In genomic region chr5:154940772-154941620, GRCh38 we compare ENCODE assay signal across 1 cellular context.
TF ChIP-seq lines count a peak whose summit lies in the region.

Gene MRPL22, plus strand, starts transcription at chr5:154941073. Its CDS starts 38 bp downstream, at chr5:154941111.

TF ChIP-seq in HepG2, 621 proteins besides CTCF, POLR2A, EP300 and RAD21 (continued from another document and continues in another):
- TF ChIP-seq FOSL1 (CRISPR knock-in tag; IDR thresholded peaks at IDR 0.05; ENCODE audit: borderline replicate concordance): 0 out of 2 replicates have a peak, but pooled peaks have one; percentile 7
- no peak for TF ChIP-seq HMGXB3 (CRISPR knock-in tag; IDR thresholded peaks at IDR 0.05; ENCODE audit: borderline replicate concordance)
- TF ChIP-seq SIX4 (CRISPR knock-in tag; IDR thresholded peaks at IDR 0.05): no peak
- 0 out of 2 replicates have a peak, but pooled peaks have one; percentile 19 for TF ChIP-seq FOXA3 (CRISPR knock-in tag; IDR thresholded peaks at IDR 0.05)
- TF ChIP-seq ZNF430 (CRISPR knock-in tag; IDR thresholded peaks at IDR 0.05): peak; percentile 28; the same call in 1 of the 2 replicates
- TF ChIP-seq ZNF501 (CRISPR knock-in tag; IDR thresholded peaks at IDR 0.05): peak; percentile 81
- TF ChIP-seq IKZF5 (CRISPR knock-in tag; IDR thresholded peaks at IDR 0.05): 0 out of 2 replicates have a peak, but pooled peaks have one; percentile 24
- TF ChIP-seq ZNF564 (CRISPR knock-in tag; IDR thresholded peaks at IDR 0.05): 0 out of 2 replicates have a peak, but pooled peaks have one; percentile 60
- TF ChIP-seq ZNF710 (CRISPR knock-in tag; IDR thresholded peaks at IDR 0.05; ENCODE audit: borderline replicate concordance): no peak; the same call in 1 of the 2 replicates
- peak; percentile 51 for TF ChIP-seq RBM39 (IDR thresholded peaks at IDR 0.05; ENCODE audit: low read depth, low read length, poor library complexity, severe bottlenecking)
- TF ChIP-seq BCL3 (CRISPR knock-in tag; IDR thresholded peaks at IDR 0.05): peak; percentile 23; the same call in 1 of the 2 replicates
- 0 out of 2 replicates have a peak, but pooled peaks have one; percentile 19 for TF ChIP-seq ZNF652 (CRISPR knock-in tag; IDR thresholded peaks at IDR 0.05; ENCODE audit: borderline replicate concordance, low read depth)
- peak; percentile 41; the same call in 1 of the 2 replicates for TF ChIP-seq ZNF292 (CRISPR knock-in tag; IDR thresholded peaks at IDR 0.05; ENCODE audit: borderline replicate concordance, low read depth)
- 0 out of 2 replicates have a peak, but pooled peaks have one; percentile 40 for TF ChIP-seq MYNN (CRISPR knock-in tag; IDR thresholded peaks at IDR 0.05; ENCODE audit: low read depth)
- peak; percentile 78 for TF ChIP-seq GABPB1 (CRISPR knock-in tag; IDR thresholded peaks at IDR 0.05)
- TF ChIP-seq MXI1 (IDR thresholded peaks at IDR 0.05; ENCODE audit: borderline replicate concordance, low read depth, low read length): peak; percentile 60; the same call in 1 of the 3 replicates
- 0 out of 2 replicates have a peak, but pooled peaks have one; percentile 29 for TF ChIP-seq TP53 (CRISPR knock-in tag; conservative IDR thresholded peaks at IDR 0.05)
- TF ChIP-seq NRL (CRISPR knock-in tag; IDR thresholded peaks at IDR 0.05; ENCODE audit: borderline replicate concordance): peak; percentile 36; the same call in 1 of the 2 replicates
- TF ChIP-seq NFKB2 (CRISPR knock-in tag; IDR thresholded peaks at IDR 0.05; ENCODE audit: borderline replicate concordance): peak; percentile 76; the same call in 1 of the 2 replicates
- no peak for TF ChIP-seq DNMT3B (CRISPR knock-in tag; conservative IDR thresholded peaks at IDR 0.05)
- peak; percentile 25; the same call in 1 of the 2 replicates for TF ChIP-seq CEBPB (IDR thresholded peaks at IDR 0.05; ENCODE audit: borderline replicate concordance, low read depth, low read length)
- TF ChIP-seq RBFOX2 (IDR thresholded peaks at IDR 0.05; ENCODE audit: low read depth, low read length): peak; percentile 72
- TF ChIP-seq PHB2 (IDR thresholded peaks at IDR 0.05; ENCODE audit: partially characterized antibody): no peak
- 0 out of 2 replicates have a peak, but pooled peaks have one; percentile 42 for TF ChIP-seq ZNF343 (CRISPR knock-in tag; IDR thresholded peaks at IDR 0.05)
- TF ChIP-seq ZNF124 (CRISPR knock-in tag; IDR thresholded peaks at IDR 0.05): peak; percentile 32; the same call in 1 of the 2 replicates
- TF ChIP-seq TCF12 (IDR thresholded peaks at IDR 0.05): no peak
- TF ChIP-seq TCF12 (CRISPR knock-in tag; IDR thresholded peaks at IDR 0.05): no peak
- no peak for TF ChIP-seq ZNF670 (CRISPR knock-in tag; IDR thresholded peaks at IDR 0.05; ENCODE audit: borderline replicate concordance)
- peak; percentile 16; the same call in 1 of the 2 replicates for TF ChIP-seq ZNF331 (CRISPR knock-in tag; IDR thresholded peaks at IDR 0.05)
- TF ChIP-seq MYPOP (CRISPR knock-in tag; IDR thresholded peaks at IDR 0.05): peak; percentile 70
- peak; percentile 38; the same call in 1 of the 2 replicates for TF ChIP-seq HCFC1 (IDR thresholded peaks at IDR 0.05; ENCODE audit: low read depth, low read length)
- TF ChIP-seq ZBTB38 (CRISPR knock-in tag; IDR thresholded peaks at IDR 0.05): peak; percentile 59
- no peak for TF ChIP-seq TEAD2 (CRISPR knock-in tag; IDR thresholded peaks at IDR 0.05)
- TF ChIP-seq SRY (CRISPR knock-in tag; IDR thresholded peaks at IDR 0.05): 0 out of 2 replicates have a peak, but pooled peaks have one; percentile 30
- no peak for TF ChIP-seq BATF2 (CRISPR knock-in tag; IDR thresholded peaks at IDR 0.05)
- TF ChIP-seq SMAD3 (CRISPR knock-in tag; IDR thresholded peaks at IDR 0.05): 0 out of 2 replicates have a peak, but pooled peaks have one; percentile 75
- TF ChIP-seq RERE (CRISPR knock-in tag; IDR thresholded peaks at IDR 0.05; ENCODE audit: low read depth): no peak
- peak; percentile 76 for TF ChIP-seq MAX (IDR thresholded peaks at IDR 0.05)
- TF ChIP-seq ONECUT2 (CRISPR knock-in tag; IDR thresholded peaks at IDR 0.05): no peak
- peak; percentile 51 for TF ChIP-seq CBX1 (IDR thresholded peaks at IDR 0.05; ENCODE audit: low read depth)
- peak; percentile 79 for TF ChIP-seq ZMYM4 (CRISPR knock-in tag; IDR thresholded peaks at IDR 0.05)
- TF ChIP-seq ZNF557 (CRISPR knock-in tag; IDR thresholded peaks at IDR 0.05): 0 out of 2 replicates have a peak, but pooled peaks have one; percentile 14
- no peak; the same call in 1 of the 2 replicates for TF ChIP-seq ARID3A (IDR thresholded peaks at IDR 0.05; ENCODE audit: low read depth, low read length)
